ENCODE assay signal across 1 cellular context in the genomic region with DNA sequence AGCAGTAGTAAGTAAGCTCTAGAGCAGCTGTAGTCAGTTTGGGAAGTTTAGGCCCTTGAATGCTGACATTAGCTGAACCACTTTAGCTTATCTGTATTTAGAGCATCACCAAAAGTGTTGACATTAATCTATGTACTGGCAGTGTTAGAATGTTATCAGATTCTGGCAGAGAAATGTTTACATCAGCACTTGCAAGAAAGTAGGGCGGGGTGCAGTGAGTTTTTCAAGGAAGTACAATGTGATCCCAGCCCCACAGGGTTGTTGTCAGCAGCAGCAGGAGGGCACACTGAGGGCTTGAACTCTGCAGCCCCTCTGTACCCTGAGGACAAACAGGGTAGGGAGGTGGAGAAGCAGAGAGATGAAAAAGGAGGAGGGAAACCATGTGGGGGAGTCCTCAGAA.
TF ChIP-seq lines count a peak whose summit lies in the region.

No MANE protein-coding gene starts in this region.

TF ChIP-seq in K562, 482 proteins besides CTCF, POLR2A, EP300 and RAD21 (continued from another document):
- TF ChIP-seq MEIS2 (IDR thresholded peaks at IDR 0.05; ENCODE audit: partially characterized antibody) (peak; percentile 65), L3MBTL2 (IDR thresholded peaks at IDR 0.05) (no peak)
